In genomic region chr5:132225165-132226032, GRCh38 we compare ENCODE assay signal across 8 cellular contexts. TPM values are rescaled to one million over a fixed set of nuclear protein-coding genes. Genes with fewer than 3 reads are reported as not detected.
A peak's percentile ranks its signal among the peaks of the same experiment; 100 is the strongest.
DNase-seq lines count a peak whose midpoint lies in the region; ATAC-seq and TF ChIP-seq lines count a peak whose summit lies in the region.

No MANE protein-coding gene starts in this region.

- H3K36me3 ChIP-seq in parathyroid adenoma (ENCODE audit: control insufficient read depth, insufficient read depth, low read length), result no peaks in the 10 kb centered on the region

- H3K9ac ChIP-seq in parathyroid adenoma, result no peak overlapping the region

- peak overlapping the region; percentile 5 for H2AFZ ChIP-seq in parathyroid adenoma

- H3K4me2 ChIP-seq in parathyroid adenoma (ENCODE audit: low read length), result no peak overlapping the region

- TF ChIP-seq CTCF in parathyroid adenoma (IDR thresholded peaks at IDR 0.05), result no peak

- ATAC-seq in HG02610 (IDR thresholded peaks at IDR 0.05; ENCODE audit: unreplicated experiment) (no peak), GM21723 (IDR thresholded peaks at IDR 0.05; ENCODE audit: unreplicated experiment) (no peak), HG02973 (IDR thresholded peaks at IDR 0.05; ENCODE audit: unreplicated experiment) (no peak)

- DNase-seq in CD1c-positive myeloid dendritic cell (ENCODE audit: extremely low spot score) (peak; percentile 43), M059J (ENCODE audit: low read depth) (peak; percentile 91), fibroblast of the conjunctiva (ENCODE audit: low read depth) (peak; percentile 96)
- DNase-seq in activated CD4-positive, alpha-beta T cell treated with anti-CD3 and anti-CD28 coated beads, Interleukin-2, amount 50 U/mL, for 4 hours, result peak; percentile 23 to 27

- H3K9me3 ChIP-seq in parathyroid adenoma (ENCODE audit: control insufficient read depth, low read length), result no peaks in the 10 kb centered on the region

- peaks cover 5% of the 10 kb centered on the region for H3K79me2 ChIP-seq in parathyroid adenoma

- no peaks in the 10 kb centered on the region for H3K27me3 ChIP-seq in parathyroid adenoma (ENCODE audit: control insufficient read depth, insufficient read depth, low read length)

- peaks cover 15% of the 10 kb centered on the region for H3K4me1 ChIP-seq in parathyroid adenoma

- no peak overlapping the region for H3K4me3 ChIP-seq in parathyroid adenoma (ENCODE audit: low read depth, low read length)

- no peak overlapping the region for H3K27ac ChIP-seq in parathyroid adenoma

RNA-seq across cellular contexts. Expression of gene P4HA2, which starts 2.3 kb away (rescaled TPM):
- 99.6 and 133 TPM in 2 replicates for total RNA-seq in M059J (2014; rRNA removed; shearing (Covaris generic))

RNA-seq across cellular contexts. Expression of gene PDLIM4, which starts 32.1 kb away (rescaled TPM):
- 11.7 and 25.0 TPM in 2 replicates for total RNA-seq in M059J (2014; rRNA removed; shearing (Covaris generic))

Comparison
In these comparisons a context has a peak if more than half of its experiments do, and no peak if none do; other contexts are left out.
1. DNase-seq: peak in every context shown above with its lines; median percentile 96 in fibroblast of the conjunctiva; 91 in M059J; 43 in CD1c-positive myeloid dendritic cell; 25 in activated CD4-positive, alpha-beta T cell treated with anti-CD3 and anti-CD28 coated beads, Interleukin-2, amount 50 U/mL, for 4 hours.